18 cellular contexts compared by ENCODE assay signal in genomic region chr5:1180841-1181271, GRCh38. TPM values are rescaled to one million over a fixed set of nuclear protein-coding genes. Genes with fewer than 3 reads are reported as not detected.
"Had no signal": no experiment of that assay in that cellular context is flagged by ENCODE, and none has a peak within 500 bp of the region (broad histone marks: within the 10 kb centered on the region; RNA-seq: fewer than 3 reads in every experiment).

No MANE protein-coding gene starts in this region.

- DNase-seq: activated CD4-positive, alpha-beta memory T cell treated with anti-CD3 and anti-CD28 coated beads, Interleukin-2, amount 10 ng/mL, durations not matched to agents 7 days and 5 days; activated CD4-positive, alpha-beta T cell treated with anti-CD3 and anti-CD28 coated beads for 36 hours; activated T-cell treated with anti-CD3 and anti-CD28 coated beads, Interleukin-2, amount 50 U/mL, for 48 hours; central memory CD4-positive, alpha-beta T cell; cortex of kidney; effector memory CD8-positive, alpha-beta T cell; hippocampal formation; kidney glomerular epithelial cell; ovary; T-cell; thyroid gland had no signal

- H3K9me3 ChIP-seq: gastrocnemius medialis, ovary, thyroid gland had no signal

- H3K4me3 ChIP-seq: gastrocnemius medialis, ovary, smooth muscle cell, thyroid gland had no signal

- FAIRE-seq: urothelium cell line had no signal

- H3K27ac ChIP-seq: epithelial cell of prostate, gastrocnemius medialis, ovary, thyroid gland, VCaP had no signal

- H3K27me3 ChIP-seq: gastrocnemius medialis, ovary, thyroid gland had no signal

- H3K36me3 ChIP-seq: gastrocnemius medialis, ovary, thyroid gland had no signal

- H3K4me1 ChIP-seq: gastrocnemius medialis had no signal

- ATAC-seq: activated CD4-positive, alpha-beta T cell treated with anti-CD3 and anti-CD28 coated beads for 36 hours; effector memory CD8-positive, alpha-beta T cell; gastrocnemius medialis; T-cell had no signal

RNA-seq across cellular contexts. Expression of gene SLC6A19, which starts 20.5 kb away (rescaled TPM):
- total RNA-seq: activated CD4-positive, alpha-beta memory T cell treated with anti-CD3 and anti-CD28 coated beads, Interleukin-2, amount 10 ng/mL, durations not matched to agents 7 days and 5 days; activated CD4-positive, alpha-beta T cell treated with anti-CD3 and anti-CD28 coated beads for 36 hours; smooth muscle cell; thyroid gland had no signal
- polyA plus RNA-seq: neural cell, ovary, smooth muscle cell had no signal

RNA-seq across cellular contexts. Expression of gene SLC6A18, which starts 44.3 kb away (rescaled TPM):
- total RNA-seq: activated CD4-positive, alpha-beta memory T cell treated with anti-CD3 and anti-CD28 coated beads, Interleukin-2, amount 10 ng/mL, durations not matched to agents 7 days and 5 days; activated CD4-positive, alpha-beta T cell treated with anti-CD3 and anti-CD28 coated beads for 36 hours; gastrocnemius medialis; ovary; smooth muscle cell; T-cell; thyroid gland had no signal
- polyA plus RNA-seq: adipose tissue, neural cell, ovary, smooth muscle cell had no signal
